17 cellular contexts compared by ENCODE assay signal in genomic region chr9:77021928-77022782, GRCh38. TPM values are rescaled to one million over a fixed set of nuclear protein-coding genes. Genes with fewer than 3 reads are reported as not detected.
DNase-seq lines count a peak whose midpoint lies in the region; ATAC-seq, FAIRE-seq and TF ChIP-seq lines count a peak whose summit lies in the region.
"Had no signal": no experiment of that assay in that cellular context is flagged by ENCODE, and none has a peak within 500 bp of the region (broad histone marks: within the 10 kb centered on the region; RNA-seq: fewer than 3 reads in every experiment).

No MANE protein-coding gene starts in this region.

- peak overlapping the region; percentile 16 to 79 (median 64) for H3K4me3 Mint-ChIP-seq in naive B cell

- H3K4me1 Mint-ChIP-seq in naive B cell = peaks cover 28 to 36% (median 33%) of the 10 kb centered on the region in 3 donors

- DNase-seq in DMS53 (lab: John Stamatoyannopoulos, UW) (peak; percentile 35), DMS53 treated with DMSO at 0.1 percent for 48 hours (lab: John Stamatoyannopoulos, UW; ENCODE audit: unreplicated experiment) (no peak), GM13976 (ENCODE audit: low spot score) (peak; percentile 21), astrocyte of the hippocampus (ENCODE audit: low read depth, low spot score) (peak; percentile 20), naive B cell (no peak), NCI-H1105 (lab: John Stamatoyannopoulos, UW) (no peak), HT-29 (ENCODE audit: low spot score) (no peak), H54 (ENCODE audit: insufficient read length, low spot score) (no peak)
- DNase-seq: 8988T, cerebellar nuclear complex, GOT3, NCI-H1092 treated with DMSO at 0.1 percent for 48 hours, RPMI8226, trophoblast cell had no signal

- H3K9me3 Mint-ChIP-seq in naive B cell = peaks cover 0 to 21% (median 12%) of the 10 kb centered on the region in 7 donors

- no peak for TF ChIP-seq POLR2A in H54 (IDR thresholded peaks at IDR 0.05; ENCODE audit: low read depth, low read length)

- in situ Hi-C loops in GM13976 (cut with MboI; ENCODE audit: low sequenced_read_pairs, unreplicated experiment) = no loop called here

- TF ChIP-seq CTCF in GM13976 (IDR thresholded peaks at IDR 0.05; ENCODE audit: borderline replicate concordance, control extremely low read depth, extremely low read depth, insufficient read depth, missing control alignments) = no peak

- ATAC-seq in naive B cell (ENCODE audit: low read depth in 2 of 2) = no peak

- FAIRE-seq in H54 (lab: Jason Lieb, UNC) = no peak
- FAIRE-seq: islet of Langerhans, TTC549 had no signal

- peak overlapping the region in 4 of 6 donors; percentile 0 to 88 (median 44) for H3K27ac Mint-ChIP-seq in naive B cell

- peaks cover 4 to 17% of the 10 kb centered on the region in 2 donors for H3K36me3 Mint-ChIP-seq in naive B cell

- H3K27me3 Mint-ChIP-seq in naive B cell = peaks cover 57 to 88% (median 79%) of the 10 kb centered on the region in 3 donors

RNA-seq across cellular contexts. Expression of gene FOXB2, which starts 2.7 kb away (rescaled TPM):
- polyA plus RNA-seq in naive B cell (ENCODE audit: low read depth in 6 of 6) = not detected
- total RNA-seq in HT-29 (2014; rRNA removed; shearing (Covaris generic)) = not detected in 2 replicates
- total RNA-seq: HT1080 had no signal

Comparison
In these comparisons a context has a peak if more than half of its experiments do, and no peak if none do; other contexts are left out.
1. DNase-seq: peak in DMS53 (single experiment), GM13976 (single experiment) and astrocyte of the hippocampus (single experiment); none in DMS53 treated with DMSO at 0.1 percent for 48 hours (single experiment), naive B cell (single experiment), NCI-H1105 (single experiment), HT-29 (single experiment) and H54 (single experiment).